In the genomic region with DNA sequence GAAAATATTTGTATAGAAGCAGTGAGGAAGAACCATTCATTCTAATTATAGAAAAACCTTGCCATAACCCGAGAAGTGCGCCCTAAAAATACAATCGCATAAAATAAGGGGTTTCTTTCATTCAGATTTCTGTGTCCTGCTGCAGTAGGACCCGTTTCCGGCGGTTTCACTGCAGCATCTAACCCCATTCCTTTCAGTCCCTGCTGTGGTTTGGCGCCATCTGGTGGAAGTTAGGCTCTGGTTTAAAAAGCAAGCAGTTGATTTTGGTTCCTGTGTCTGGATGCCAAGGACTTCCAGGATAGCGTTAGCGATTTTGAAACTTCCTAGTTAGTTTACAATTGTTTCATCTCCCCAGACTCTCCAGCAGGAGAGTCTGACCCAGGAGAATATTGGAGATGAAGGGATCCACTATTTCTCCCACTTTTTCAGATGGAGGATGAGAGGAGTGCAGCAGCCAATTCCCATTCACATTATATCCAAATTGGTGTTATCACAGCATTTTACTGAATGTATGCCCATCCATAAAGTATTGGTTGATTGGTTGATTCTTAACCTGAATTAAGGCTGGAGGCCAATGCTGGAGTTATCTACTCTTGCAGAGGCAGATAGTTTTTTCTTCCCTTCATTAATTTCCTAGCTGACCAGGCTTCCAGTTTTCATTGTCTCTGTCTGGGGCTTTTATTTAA, we compare ENCODE assay signal across 8 cellular contexts.
DNase-seq lines count a peak whose midpoint lies in the region; ATAC-seq and TF ChIP-seq lines count a peak whose summit lies in the region.

No MANE protein-coding gene starts in this region.

- H3K36me3 Mint-ChIP-seq in activated naive CD4-positive, alpha-beta T cell treated with anti-CD3 and anti-CD28 coated beads, Interleukin-2, amount 50 U/mL, for 72 hours, result no peaks in the 10 kb centered on the region
- no peaks in the 10 kb centered on the region for H3K36me3 Mint-ChIP-seq in progenitor cell of endocrine pancreas (ENCODE audit: insufficient read depth)

- H3K36me3 ChIP-seq in SK-N-MC (ENCODE audit: insufficient read depth, low read length), result no peaks in the 10 kb centered on the region
- no peaks in the 10 kb centered on the region for H3K36me3 ChIP-seq in aorta (ENCODE audit: control insufficient read depth in 1 of 2, insufficient read depth in 2 of 2, low read length in 1 of 2)

- WGBS in aorta, 2 donors, result 0 to 2% methylated on average over 9 of the region's 9 CpGs

- H3K27ac ChIP-seq in SK-N-MC, result no peak overlapping the region
- H3K27ac ChIP-seq in aorta (ENCODE audit: low read depth in 1 of 2, low read length in 2 of 2), result no peak overlapping the region

- peak; percentile 88 for TF ChIP-seq CTCF in GM10266 (IDR thresholded peaks at IDR 0.05; ENCODE audit: control insufficient read depth, insufficient read depth, low read depth, missing control alignments)
- peak; percentile 91 for TF ChIP-seq CTCF in HFF-Myc (IDR thresholded peaks at IDR 0.05; ENCODE audit: low read depth, low read length, missing control alignments)
- TF ChIP-seq CTCF in progenitor cell of endocrine pancreas (IDR thresholded peaks at IDR 0.05; ENCODE audit: unreplicated experiment), result peak; percentile 90

- H3K9me3 ChIP-seq in SK-N-MC (ENCODE audit: low read depth, low read length), result no peaks in the 10 kb centered on the region
- H3K9me3 ChIP-seq in aorta (ENCODE audit: control insufficient read depth, low read length), result no peaks in the 10 kb centered on the region

- intact Hi-C loops in Right ventricle myocardium superior (cut with DNase I) (loop anchor here (5.0 to 10.0 kb wide), 3 partner anchors 335 to 1088 kb away; no protein-coding TSS in a partner anchor), aorta (cut with DNase I) (loop anchor here (2.0 to 10.0 kb wide), 5 partner anchors 335 to 1088 kb away; no protein-coding TSS in a partner anchor)

- no peak overlapping the region for H3K4me3 ChIP-seq in HFF-Myc (replicated peaks; ENCODE audit: low read depth, low read length)
- H3K4me3 ChIP-seq in SK-N-MC, result peak overlapping the region; percentile 68
- no peak overlapping the region for H3K4me3 ChIP-seq in aorta (ENCODE audit: low read length in 2 of 2)

- no peaks in the 10 kb centered on the region for H3K27me3 ChIP-seq in aorta (ENCODE audit: control insufficient read depth in 1 of 2, insufficient read depth in 2 of 2, low read length in 1 of 2)

- peak overlapping the region; percentile 34 for H3K9ac ChIP-seq in SK-N-MC (ENCODE audit: insufficient read length)

- no peak overlapping the region for H3K27ac Mint-ChIP-seq in activated naive CD4-positive, alpha-beta T cell treated with anti-CD3 and anti-CD28 coated beads, Interleukin-2, amount 50 U/mL, for 72 hours
- H3K27ac Mint-ChIP-seq in progenitor cell of endocrine pancreas, result no peak overlapping the region

- peak; percentile 52 to 76 for ATAC-seq in activated naive CD4-positive, alpha-beta T cell treated with anti-CD3 and anti-CD28 coated beads, Interleukin-2, amount 50 U/mL, for 72 hours
- ATAC-seq in Right ventricle myocardium superior (ENCODE audit: poor library complexity), result peak; percentile 97
- peak; percentile 86 for ATAC-seq in aorta (ENCODE audit: low FRiP score)

- no peaks in the 10 kb centered on the region for H3K4me1 ChIP-seq in aorta (ENCODE audit: control insufficient read depth in 1 of 2, insufficient read depth in 2 of 2, low read length in 2 of 2)

- H3K9me3 Mint-ChIP-seq in activated naive CD4-positive, alpha-beta T cell treated with anti-CD3 and anti-CD28 coated beads, Interleukin-2, amount 50 U/mL, for 72 hours, result no peaks in the 10 kb centered on the region
- no peaks in the 10 kb centered on the region for H3K9me3 Mint-ChIP-seq in progenitor cell of endocrine pancreas (ENCODE audit: low read depth)

- H3K27me3 Mint-ChIP-seq in progenitor cell of endocrine pancreas, result peaks cover 3% of the 10 kb centered on the region

- H3K4me1 Mint-ChIP-seq in progenitor cell of endocrine pancreas (ENCODE audit: low read depth), result no peaks in the 10 kb centered on the region

- DNase-seq in GM10266 (ENCODE audit: extremely low spot score) (peak; percentile 63), HFF-Myc (ENCODE audit: extremely low read depth, low read depth) (peak; percentile 78), MV-4-11 (lab: John Stamatoyannopoulos, UW) (peak; percentile 46), SK-N-MC (ENCODE audit: low read depth, low spot score) (peak; percentile 83), Right ventricle myocardium superior (peak; percentile 82), progenitor cell of endocrine pancreas (ENCODE audit: low spot score, unreplicated experiment) (peak; percentile 77), aorta (peak; percentile 88 to 92)
- peak in 1 of 2 donors; percentile 72 for DNase-seq in activated naive CD4-positive, alpha-beta T cell treated with anti-CD3 and anti-CD28 coated beads, Interleukin-2, amount 50 U/mL, for 72 hours (ENCODE audit: low spot score in 2 of 2)

- H3K4me3 Mint-ChIP-seq in progenitor cell of endocrine pancreas (ENCODE audit: low read depth), result no peak overlapping the region
